Comparison of ENCODE assay signal across 9 cellular contexts in the genomic region with DNA sequence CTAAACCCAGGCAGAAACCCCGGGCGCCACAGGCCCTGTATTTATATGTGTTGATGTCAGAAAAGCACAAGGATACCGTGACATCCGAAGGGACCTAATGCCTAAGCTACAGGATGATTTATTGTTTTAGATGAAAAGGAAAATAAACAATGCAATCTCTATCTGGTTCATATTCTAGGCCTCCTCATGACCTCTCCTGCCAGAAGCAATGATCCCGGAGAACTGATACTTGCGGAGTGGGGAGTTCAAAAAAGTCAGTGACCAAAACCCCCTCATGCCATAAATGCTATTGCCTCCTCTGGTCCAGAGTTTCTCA. TPM values are rescaled to one million over a fixed set of nuclear protein-coding genes. Genes with fewer than 3 reads are reported as not detected.
DNase-seq lines count a peak whose midpoint lies in the region; ATAC-seq and TF ChIP-seq lines count a peak whose summit lies in the region.
"Had no signal": no experiment of that assay in that cellular context is flagged by ENCODE, and none has a peak within 500 bp of the region (broad histone marks: within the 10 kb centered on the region; RNA-seq: fewer than 3 reads in every experiment).

No MANE protein-coding gene starts in this region.

- H3K4me1 ChIP-seq in gastroesophageal sphincter (peaks cover 0 to 52% (median 0%) of the 10 kb centered on the region in 3 donors), skeletal muscle satellite cell (ENCODE audit: control insufficient read depth, insufficient read depth, low read length) (peaks cover 27% of the 10 kb centered on the region)

- TF ChIP-seq POLR2A in gastroesophageal sphincter (IDR thresholded peaks at IDR 0.05) = no peak

- H3K36me3 ChIP-seq in H7 (replicated peaks; ENCODE audit: control insufficient read depth, insufficient read depth, low read length) (no peaks in the 10 kb centered on the region), gastroesophageal sphincter (no peaks in the 10 kb centered on the region), skeletal muscle satellite cell (ENCODE audit: insufficient read depth, low read length) (no peaks in the 10 kb centered on the region)

- H3K9ac ChIP-seq in skeletal muscle satellite cell (ENCODE audit: low read depth, low read length) = peak overlapping the region; percentile 92

- H3K27me3 ChIP-seq in H7 (ENCODE audit: control insufficient read depth, insufficient read depth, low read length) = no peaks in the 10 kb centered on the region
- no peaks in the 10 kb centered on the region for H3K27me3 ChIP-seq in gastroesophageal sphincter
- H3K27me3 ChIP-seq in skeletal muscle satellite cell (ENCODE audit: control insufficient read depth, insufficient read depth, low read length) = no peaks in the 10 kb centered on the region

- H3K4me3 ChIP-seq in H7 (ENCODE audit: insufficient read depth, low read depth, low read length) = peak overlapping the region; percentile 70
- peak overlapping the region; percentile 73 for H3K4me3 ChIP-seq in WI38 (ENCODE audit: low read depth, low read length)
- H3K4me3 ChIP-seq in gastroesophageal sphincter = peak overlapping the region; percentile 51 to 80
- peak overlapping the region; percentile 85 for H3K4me3 ChIP-seq in skeletal muscle satellite cell (ENCODE audit: low read length)

- TF ChIP-seq EP300 in gastroesophageal sphincter (IDR thresholded peaks at IDR 0.05) = no peak

- TF ChIP-seq CTCF in WI38 (IDR thresholded peaks at IDR 0.05; ENCODE audit: low read depth, low read length) (no peak), gastroesophageal sphincter (IDR thresholded peaks at IDR 0.05) (peak in 1 of 4 experiments; percentile 26)

- 25 to 65% methylated on average over 2 to 6 of the region's 6 CpGs for WGBS in gastroesophageal sphincter (ENCODE audit: low coverage in 1 of 2), 2 donors

- H3K9me3 ChIP-seq in gastroesophageal sphincter (no peaks in the 10 kb centered on the region), skeletal muscle satellite cell (replicated peaks; ENCODE audit: low read length) (no peaks in the 10 kb centered on the region)

- H3K27ac ChIP-seq in gastroesophageal sphincter = peak overlapping the region; percentile 78 to 97 (median 92)
- H3K27ac ChIP-seq: HL-60 had no signal

- peak overlapping the region; percentile 83 for H3K4me2 ChIP-seq in skeletal muscle satellite cell (ENCODE audit: low read length)

- ATAC-seq in gastroesophageal sphincter (no peak), GM18868 (IDR thresholded peaks at IDR 0.05; ENCODE audit: unreplicated experiment) (no peak), HG02970 (IDR thresholded peaks at IDR 0.05; ENCODE audit: low FRiP score, unreplicated experiment) (no peak)

- DNase-seq in H7 = no peak
- DNase-seq in cerebellar cortex (ENCODE audit: low spot score) = no peak
- no peak for DNase-seq in activated CD4-positive, alpha-beta T cell treated with anti-CD3 and anti-CD28 coated beads for 1 hour

RNA-seq across cellular contexts. Expression of a gene that starts 0.8 kb away (rescaled TPM):
- 99.2 and 108 TPM in 2 replicates for total RNA-seq in H7 (2014; rRNA removed; shearing (Covaris generic))
- 100 to 1,000 TPM in 2 of 4 donors, 10 to 100 TPM in 2; 65.8 to 157 (median 111) TPM for total RNA-seq in gastroesophageal sphincter
- total RNA-seq in skeletal muscle satellite cell (2012; rRNA removed) = 2.3 and 8.1 TPM in 2 replicates
